ENCODE assay signal across 9 cellular contexts in genomic region chr20:38337561-38338140, GRCh38. TPM values are rescaled to one million over a fixed set of nuclear protein-coding genes. Genes with fewer than 3 reads are reported as not detected.
DNase-seq lines count a peak whose midpoint lies in the region; ATAC-seq, FAIRE-seq and TF ChIP-seq lines count a peak whose summit lies in the region.
"Had no signal": no experiment of that assay in that cellular context is flagged by ENCODE, and none has a peak within 500 bp of the region (broad histone marks: within the 10 kb centered on the region; RNA-seq: fewer than 3 reads in every experiment).

No MANE protein-coding gene starts in this region.

- peaks cover 6% of the 10 kb centered on the region; the same call in 1 of the 2 replicates for H3K9me3 ChIP-seq in HAP-1

- no peak overlapping the region for H3K27ac Mint-ChIP-seq in WTC11

- DNase-seq in BJ (ENCODE audit: low read depth) (no peak), HAP-1 (ENCODE audit: low spot score in 2 of 2) (peak; percentile 4 to 72), WTC11 (ENCODE audit: low spot score) (peak; percentile 97), iPS-NIHi7 (ENCODE audit: extremely low spot score) (peak; percentile 91), urothelium cell line (ENCODE audit: low spot score) (peak; percentile 50), NCI-H2107 (lab: John Stamatoyannopoulos, UW) (no peak)

- no peak for FAIRE-seq in urothelium cell line (lab: Jason Lieb, UNC)
- FAIRE-seq: islet of Langerhans had no signal

- peaks cover 35% of the 10 kb centered on the region for H3K4me1 Mint-ChIP-seq in WTC11

- ATAC-seq in WTC11, result peak; percentile 76
- no peak for ATAC-seq in HG03175 (IDR thresholded peaks at IDR 0.05; ENCODE audit: unreplicated experiment)
- no peak for ATAC-seq in HG03039 (IDR thresholded peaks at IDR 0.05; ENCODE audit: unreplicated experiment)

- H3K27me3 ChIP-seq in BJ (ENCODE audit: control insufficient read depth, insufficient read depth, low read length) (peaks cover 13% of the 10 kb centered on the region), HAP-1 (ENCODE audit: low read depth) (no peaks in the 10 kb centered on the region)

- CTCF ChIA-PET in BJ (lab: Yijun Ruan, JAX), result interaction anchor here (1.0 to 3.9 kb wide), 4 partner anchors 16 to 71 kb away, joined by 3 to 16 read pairs (median 4); no protein-coding TSS in a partner anchor
- CTCF ChIA-PET in WTC11 (lab: Charles Lee), result interaction anchor here (0.6 to 8.0 kb wide), 32 partner anchors 9 to 555 kb away, joined by 3 to 329 read pairs (median 5); partner anchors contain the start of genes ACTR5, LBP, RALGAPB and SNHG17

- H3K36me3 ChIP-seq in BJ (ENCODE audit: control insufficient read depth, insufficient read depth, low read length), result no peaks in the 10 kb centered on the region
- no peaks in the 10 kb centered on the region for H3K36me3 ChIP-seq in HAP-1 (replicated peaks)

- H3K4me3 ChIP-seq in BJ (ENCODE audit: low read depth, low read length) (no peak overlapping the region), HAP-1 (no peak overlapping the region)

- H3K4me3 Mint-ChIP-seq in WTC11, result no peak overlapping the region

- TF ChIP-seq CTCF in BJ (IDR thresholded peaks at IDR 0.05; ENCODE audit: insufficient read depth, low read depth, low read length) (peak; percentile 27; the same call in 1 of the 2 replicates), WTC11 (IDR thresholded peaks at IDR 0.05) (peak; percentile 96)

- peaks cover 6% of the 10 kb centered on the region for H3K9me3 Mint-ChIP-seq in WTC11

- in situ Hi-C loops in HAP-1 (cut with MboI; ENCODE audit: low sequenced_read_pairs), result no loop called here

- peaks cover 6% of the 10 kb centered on the region for H3K36me3 Mint-ChIP-seq in WTC11

- H3K4me1 ChIP-seq in HAP-1, result no peaks in the 10 kb centered on the region

- no peaks in the 10 kb centered on the region; the same call in 1 of the 2 replicates for H3K27me3 Mint-ChIP-seq in WTC11 (ENCODE audit: low read depth)

- POLR2A ChIA-PET in BJ (lab: Charles Lee) (no interaction called here), WTC11 (lab: Charles Lee) (no interaction called here)

TF ChIP-seq in WTC11, 78 proteins besides CTCF, POLR2A, EP300 and RAD21 (continues in another document):
- TF ChIP-seq ZNF121 (CRISPR knock-in tag; IDR thresholded peaks at IDR 0.05) (peak; percentile 100), HMGXB4 (CRISPR knock-in tag; IDR thresholded peaks at IDR 0.05) (no peak), EMX1 (CRISPR knock-in tag; IDR thresholded peaks at IDR 0.05) (peak; percentile 58; the same call in 1 of the 2 replicates), NFATC4 (CRISPR knock-in tag; IDR thresholded peaks at IDR 0.05) (no peak), GTF2I (CRISPR knock-in tag; conservative IDR thresholded peaks at IDR 0.05) (peak; percentile 95), ETV6 (CRISPR knock-in tag; IDR thresholded peaks at IDR 0.05) (peak; percentile 42; the same call in 1 of the 2 replicates), NFE2L1 (CRISPR knock-in tag; IDR thresholded peaks at IDR 0.05) (no peak), USF1 (CRISPR knock-in tag; IDR thresholded peaks at IDR 0.05) (peak; percentile 43; the same call in 1 of the 2 replicates), ATF3 (CRISPR knock-in tag; conservative IDR thresholded peaks at IDR 0.05) (no peak), PRRX2 (CRISPR knock-in tag; IDR thresholded peaks at IDR 0.05) (0 out of 2 replicates have a peak, but pooled peaks have one; percentile 58), ZNF232 (CRISPR knock-in tag; IDR thresholded peaks at IDR 0.05) (0 out of 2 replicates have a peak, but pooled peaks have one; percentile 28), SOX15 (CRISPR knock-in tag; IDR thresholded peaks at IDR 0.05) (no peak), FOXK1 (CRISPR knock-in tag; IDR thresholded peaks at IDR 0.05) (peak; percentile 61; the same call in 1 of the 2 replicates), MAX (CRISPR knock-in tag; IDR thresholded peaks at IDR 0.05) (no peak), ARID4B (CRISPR knock-in tag; IDR thresholded peaks at IDR 0.05; ENCODE audit: borderline replicate concordance) (no peak), ATF1 (CRISPR knock-in tag; IDR thresholded peaks at IDR 0.05) (no peak), TEAD1 (CRISPR knock-in tag; IDR thresholded peaks at IDR 0.05) (peak; percentile 7; the same call in 1 of the 2 replicates), USF2 (CRISPR knock-in tag; IDR thresholded peaks at IDR 0.05) (peak; percentile 66), ZBTB43 (CRISPR knock-in tag; IDR thresholded peaks at IDR 0.05) (peak; percentile 62; the same call in 1 of the 2 replicates)

RNA-seq across cellular contexts. Expression of gene LBP, which starts 8.6 kb away (rescaled TPM):
- polyA plus RNA-seq in BJ (2011; rRNA removed), result 0.04 TPM in 2 replicates
- polyA minus RNA-seq in BJ (2011; rRNA and poly(A)+ RNA removed), result not detected in 2 replicates
- total RNA-seq in WTC11 (2021), result 0.27 to 0.37 TPM (median 0.34 TPM) in 3 replicates

RNA-seq across cellular contexts. Expression of gene BPI, which starts 33.7 kb away (rescaled TPM):
- polyA plus RNA-seq in BJ (2011; rRNA removed), result 0.69 and 1.1 TPM in 2 replicates
- 0.38 TPM in 1 of 2 replicates, not detected in the other for polyA minus RNA-seq in BJ (2011; rRNA and poly(A)+ RNA removed)
- not detected in 3 replicates for total RNA-seq in WTC11 (2021)

Comparison
In these comparisons a context has a peak if more than half of its experiments do, and no peak if none do; other contexts are left out.
1. DNase-seq: peak in HAP-1 (2 of 2), WTC11 (single experiment), iPS-NIHi7 (single experiment) and urothelium cell line (single experiment); none in BJ (single experiment) and NCI-H2107 (single experiment).